ENCODE assay signal across 10 cellular contexts in genomic region chr10:132096223-132096622, GRCh38. TPM values are rescaled to one million over a fixed set of nuclear protein-coding genes. Genes with fewer than 3 reads are reported as not detected.
DNase-seq lines count a peak whose midpoint lies in the region; ATAC-seq, FAIRE-seq and TF ChIP-seq lines count a peak whose summit lies in the region.
"Had no signal": no experiment of that assay in that cellular context is flagged by ENCODE, and none has a peak within 500 bp of the region (broad histone marks: within the 10 kb centered on the region; RNA-seq: fewer than 3 reads in every experiment).

No MANE protein-coding gene starts in this region.

- H3K27me3 ChIP-seq in Loucy (ENCODE audit: insufficient read depth, low read length, poor library complexity, severe bottlenecking) (peaks cover 9% of the 10 kb centered on the region), K562 (ENCODE audit: control insufficient read depth in 2 of 2, insufficient read depth in 2 of 2, low read length in 2 of 2) (peaks cover 7 to 48% of the 10 kb centered on the region in 2 experiments; a peak in 3 of 5 replicates)
- H3K27me3 ChIP-seq: upper lobe of right lung had no signal

- H3K79me2 ChIP-seq in Loucy (ENCODE audit: insufficient read depth, low read length) = no peaks in the 10 kb centered on the region
- no peaks in the 10 kb centered on the region for H3K79me2 ChIP-seq in K562 (ENCODE audit: control insufficient read depth, insufficient read depth, low read length)

- DNase-seq in GDM1 (lab: John Stamatoyannopoulos, UW) (peak; percentile 22), K562 (ENCODE audit: extremely low read depth in 1 of 4, low spot score in 3 of 4) (no peak), mucosa of gallbladder (ENCODE audit: low spot score) (peak; percentile 17), NCI-H1436 treated with DMSO at 0.1 percent for 48 hours (lab: John Stamatoyannopoulos, UW) (no peak), NCI-H1092 treated with DMSO at 0.1 percent for 48 hours (lab: John Stamatoyannopoulos, UW) (no peak), NCI-H774 (lab: John Stamatoyannopoulos, UW) (no peak)
- DNase-seq: stimulated activated CD4-positive, alpha-beta T cell treated with anti-CD3 and anti-CD28 coated beads, Interleukin-1b, Interleukin-23, amount 100 ng/mL, for 48 hours; upper lobe of right lung had no signal

- H3K9me3 ChIP-seq in Loucy (ENCODE audit: insufficient read depth, low read depth, low read length) (peaks cover 16% of the 10 kb centered on the region; the same call in 1 of the 2 replicates), K562 (replicated peaks; ENCODE audit: control insufficient read depth, insufficient read depth, low read depth, low read length) (no peaks in the 10 kb centered on the region)
- H3K9me3 ChIP-seq: upper lobe of right lung had no signal

- H3K9ac ChIP-seq in Loucy (ENCODE audit: low read depth, low read length, poor library complexity, severe bottlenecking) (no peak overlapping the region), K562 (ENCODE audit: insufficient read depth in 1 of 2, low read depth in 2 of 2, low read length in 2 of 2) (no peak overlapping the region)

- no TSS peak for BruUV-seq in K562 (replicated peaks; lab: Mats Ljungman, UMichigan)

- no peak overlapping the region for H2AFZ ChIP-seq in Loucy (ENCODE audit: low read length)
- H2AFZ ChIP-seq in K562 (ENCODE audit: low read depth, low read length) = no peak overlapping the region

- no peaks in the 10 kb centered on the region for H4K20me1 ChIP-seq in Loucy (ENCODE audit: insufficient read depth, low read length, poor library complexity, severe bottlenecking)
- H4K20me1 ChIP-seq in K562 (replicated peaks; ENCODE audit: control insufficient read depth, insufficient read depth, low read length) = 0 out of 2 replicates have a peak, but pooled peaks cover 3% of the 10 kb centered on the region

- no peak for TF ChIP-seq POLR2A in K562 (conservative IDR thresholded peaks at IDR 0.05)

- no peak for FAIRE-seq in K562 (lab: Jason Lieb, UNC)

- in situ Hi-C loops in K562 (cut with MboI) = no loop called here

- TF ChIP-seq CTCF in Loucy (conservative IDR thresholded peaks at IDR 0.05; ENCODE audit: low read length) (no peak), K562 (IDR thresholded peaks at IDR 0.05 in 2 of 3, conservative IDR thresholded peaks at IDR 0.05 in 1 of 3; ENCODE audit: insufficient read depth in 2 of 3, low read depth in 1 of 3, low read length in 3 of 3) (no peak)

- H3K9me2 ChIP-seq in Loucy (replicated peaks; ENCODE audit: low read depth, low read length) = no peaks in the 10 kb centered on the region

- no peaks in the 10 kb centered on the region for H3K9me1 ChIP-seq in K562 (ENCODE audit: control insufficient read depth, insufficient read depth, low read length)

- no peak for ATAC-seq in K562
- ATAC-seq in GM19035 (IDR thresholded peaks at IDR 0.05; ENCODE audit: unreplicated experiment) = no peak
- ATAC-seq: upper lobe of right lung had no signal

- H3K36me3 ChIP-seq in Loucy (ENCODE audit: insufficient read depth, low read length) = no peaks in the 10 kb centered on the region
- H3K36me3 ChIP-seq in K562 (ENCODE audit: control insufficient read depth, insufficient read depth, low read length) = no peaks in the 10 kb centered on the region
- H3K36me3 ChIP-seq: upper lobe of right lung had no signal

- peaks cover 13% of the 10 kb centered on the region for H3K4me1 ChIP-seq in Loucy (ENCODE audit: insufficient read depth, low read length, poor library complexity, severe bottlenecking)
- H3K4me1 ChIP-seq in K562 (replicated peaks in 1 of 2; ENCODE audit: control insufficient read depth in 2 of 2, insufficient read depth in 2 of 2, low read length in 2 of 2) = no peaks in the 10 kb centered on the region
- H3K4me1 ChIP-seq: upper lobe of right lung had no signal

- TF ChIP-seq EP300 in K562 (IDR thresholded peaks at IDR 0.05; ENCODE audit: low read length) = no peak

- H3K4me3 ChIP-seq in Loucy (ENCODE audit: low read length, poor library complexity, severe bottlenecking) (no peak overlapping the region), K562 (no peak overlapping the region)
- H3K4me3 ChIP-seq: upper lobe of right lung had no signal

- CTCF ChIA-PET in K562 (lab: Yijun Ruan, JAX; ENCODE audit: low intra/inter-chr PET ratio) = no interaction called here

- no peak for TF ChIP-seq RAD21 in K562 (CRISPR knock-in tag; conservative IDR thresholded peaks at IDR 0.05 in 1 of 2, IDR thresholded peaks at IDR 0.05 in 1 of 2)

- no peaks in the 10 kb centered on the region for H3F3A ChIP-seq in Loucy (ENCODE audit: low read depth)

- 2% methylated on average over 6 of the region's 6 CpGs for WGBS in K562 (ENCODE audit: insufficient coverage, low coverage, missing lambda C conversion rate)

- intact Hi-C loops in K562 (cut with micrococcal nuclease) = no loop called here

- H3K4me2 ChIP-seq in Loucy (ENCODE audit: low read depth, low read length, poor library complexity, severe bottlenecking) (peak overlapping the region; percentile 38), K562 (ENCODE audit: insufficient read depth, low read length) (no peak overlapping the region)

- POLR2A ChIA-PET in K562 (lab: Yijun Ruan, JAX) = no interaction called here

- H3K27ac ChIP-seq in K562 (ENCODE audit: extremely low read depth, low read depth, low read length) = no peak overlapping the region
- H3K27ac ChIP-seq: upper lobe of right lung had no signal

TF ChIP-seq in K562, 482 proteins besides CTCF, POLR2A, EP300 and RAD21:
- TF ChIP-seq ZBED1 (IDR thresholded peaks at IDR 0.05) (no peak), ZNF507 (tag; conservative IDR thresholded peaks at IDR 0.05) (no peak), FOSL1 (tag; conservative IDR thresholded peaks at IDR 0.05) (0 out of 2 replicates have a peak, but pooled peaks have one; percentile 26), MECOM (CRISPR knock-in tag; IDR thresholded peaks at IDR 0.05) (no peak), CHCHD3 (CRISPR knock-in tag; IDR thresholded peaks at IDR 0.05) (no peak)

RNA-seq across cellular contexts. Expression of gene JAKMIP3, which starts 30.5 kb away (rescaled TPM):
- total RNA-seq in K562 (2011; cell fraction: chromatin; rRNA removed; ENCODE audit: low replicate concordance) = 0.12 TPM in 1 of 2 replicates, not detected in the other
- under 0.01 TPM in 1 of 2 replicates, not detected in the other for total RNA-seq in K562 (2011; cell fraction: nucleolus; rRNA removed)
- total RNA-seq in K562 (2011; cell fraction: nucleoplasm; rRNA removed) = 0.15 TPM in 1 of 2 replicates, not detected in the other
- total RNA-seq in K562 (2014; rRNA removed) (not detected in 2 replicates), K562 (2014; rRNA removed; fragmentation: Illumina TruSeq; extraction: Trizol) (not detected in 2 replicates), K562 (2015; rRNA removed; fragmentation: Illumina TruSeq; extraction: Trizol) (0.04 TPM in 1 of 2 replicates, not detected in the other), K562 (2021) (not detected in 2 replicates), mucosa of gallbladder (1.1 TPM)
- polyA plus RNA-seq in K562 (2011; rRNA removed) (0.01 TPM in 1 of 2 replicates, not detected in the other), K562 (2014; fragmentation: Illumina TruSeq; extraction: Trizol) (not detected in 2 replicates), K562 (2014; fragmentation: Nextera tagmentation; extraction: Ambion mirVana) (not detected), K562 (2014; rRNA removed) (0.01 TPM in 1 of 2 replicates, not detected in the other)
- not detected in 2 replicates for polyA plus RNA-seq in K562 (2011; cell fraction: cytosol; rRNA removed)
- 0.03 TPM in 1 of 2 replicates, not detected in the other for polyA plus RNA-seq in K562 (2011; cell fraction: nucleus; rRNA removed)
- polyA plus RNA-seq in K562 (2012) = 0.04 and 1.4 TPM in 2 replicates
- not detected in 2 replicates for polyA minus RNA-seq in K562 (2011; rRNA and poly(A)+ RNA removed)
- polyA minus RNA-seq in K562 (2011; cell fraction: cytosol; rRNA and poly(A)+ RNA removed) = not detected in 2 replicates
- polyA minus RNA-seq in K562 (2011; cell fraction: nucleus; rRNA and poly(A)+ RNA removed) = under 0.01 TPM in 1 of 2 replicates, not detected in the other

Comparison
In these comparisons a context has a peak if more than half of its experiments do, and no peak if none do; other contexts are left out.
1. DNase-seq: peak in GDM1 (single experiment) and mucosa of gallbladder (single experiment); none in K562 (0 of 4), NCI-H1436 treated with DMSO at 0.1 percent for 48 hours (single experiment), NCI-H1092 treated with DMSO at 0.1 percent for 48 hours (single experiment) and NCI-H774 (single experiment).